ENCODE assay signal across 19 cellular contexts in genomic region chr3:138078096-138078495, GRCh38. TPM values are rescaled to one million over a fixed set of nuclear protein-coding genes. Genes with fewer than 3 reads are reported as not detected.
DNase-seq lines count a peak whose midpoint lies in the region; TF ChIP-seq lines count a peak whose summit lies in the region.
"Had no signal": no experiment of that assay in that cellular context is flagged by ENCODE, and none has a peak within 500 bp of the region (broad histone marks: within the 10 kb centered on the region; RNA-seq: fewer than 3 reads in every experiment).

No MANE protein-coding gene starts in this region.

- no peak overlapping the region for H2BK15ac ChIP-seq in mesenchymal stem cell (ENCODE audit: low read depth, poor library complexity, severe bottlenecking)

- DNase-seq in EH (ENCODE audit: low read depth) (peak; percentile 43), LHCN-M2 (ENCODE audit: low read depth) (peak; percentile 39), mammary epithelial cell (peak; percentile 94), mesenchymal stem cell (no peak), T-helper 1 cell (no peak)
- no peak for DNase-seq in stimulated activated CD4-positive, alpha-beta T cell treated with anti-CD3 and anti-CD28 coated beads, Interleukin-4, amount 100 ng/mL, for 4 hours
- no peak for DNase-seq in activated CD4-positive, alpha-beta T cell treated with anti-CD3 and anti-CD28 coated beads, Interleukin-2, amount 50 U/mL, for 48 hours
- DNase-seq: activated CD4-positive, alpha-beta T cell treated with anti-CD3 and anti-CD28 coated beads, Interleukin-2, amount 10 ng/mL, durations not matched to agents 24 days and 14 days; activated naive CD4-positive, alpha-beta T cell treated with Interleukin-2 at 50 U/mL for 16 hours; GF-D8; NCI-H146; NCI-H82; nucleus accumbens had no signal

- peaks cover 15% of the 10 kb centered on the region for H3K79me1 ChIP-seq in mesenchymal stem cell (replicated peaks; ENCODE audit: low read length, poor library complexity, severe bottlenecking)

- in situ Hi-C loops in mammary epithelial cell (cut with MboI; ENCODE audit: low sequenced_read_pairs in 2 of 2), result no loop called here

- no peaks in the 10 kb centered on the region for H4K20me1 ChIP-seq in mammary epithelial cell (ENCODE audit: insufficient read depth, low read length)

- H3K23ac ChIP-seq in mesenchymal stem cell (ENCODE audit: low read length in 2 of 2), result no peak overlapping the region

- no peak overlapping the region for H4K8ac ChIP-seq in mesenchymal stem cell (ENCODE audit: low read length)

- no peak overlapping the region for H2BK5ac ChIP-seq in mesenchymal stem cell (ENCODE audit: low read depth, low read length, poor library complexity, severe bottlenecking)

- H3K27me3 ChIP-seq in mammary epithelial cell (ENCODE audit: insufficient read depth, low read length) (no peaks in the 10 kb centered on the region), mesenchymal stem cell (ENCODE audit: control insufficient read depth in 1 of 2, insufficient read depth in 1 of 2, low read length in 2 of 2) (no peaks in the 10 kb centered on the region)
- H3K27me3 ChIP-seq: ascending aorta, gastroesophageal sphincter, right atrium auricular region had no signal

- H3K27ac ChIP-seq in mammary epithelial cell (ENCODE audit: insufficient read depth, low read depth, low read length), result peak overlapping the region; percentile 96
- H3K27ac ChIP-seq in mesenchymal stem cell (ENCODE audit: low read length, poor library complexity, severe bottlenecking), result peak overlapping the region; percentile 93
- H3K27ac ChIP-seq: ascending aorta, coronary artery, gastroesophageal sphincter, right atrium auricular region had no signal

- H2BK12ac ChIP-seq in mesenchymal stem cell (ENCODE audit: low read length in 2 of 2), result no peak overlapping the region

- no peaks in the 10 kb centered on the region for H3K9me3 ChIP-seq in mammary epithelial cell (replicated peaks; ENCODE audit: insufficient read depth, low read length)
- H3K9me3 ChIP-seq in mesenchymal stem cell (ENCODE audit: control insufficient read depth, low read length), result no peaks in the 10 kb centered on the region
- H3K9me3 ChIP-seq: ascending aorta, gastroesophageal sphincter, right atrium auricular region had no signal

- intact Hi-C loops in mammary epithelial cell (cut with micrococcal nuclease), result no loop called here

- H3K4ac ChIP-seq in mesenchymal stem cell (ENCODE audit: low read depth in 1 of 2, low read length in 2 of 2), result no peak overlapping the region

- H3K79me2 ChIP-seq in mammary epithelial cell (ENCODE audit: insufficient read depth, low read length), result no peaks in the 10 kb centered on the region

- H3K9ac ChIP-seq in mammary epithelial cell (ENCODE audit: insufficient read depth, low read length) (peak overlapping the region; percentile 87), mesenchymal stem cell (ENCODE audit: low read length) (no peak overlapping the region)

- no peak overlapping the region for H2BK120ac ChIP-seq in mesenchymal stem cell (ENCODE audit: low read depth, low read length)

- 20% methylated on average over 4 of the region's 4 CpGs for WGBS in mammary epithelial cell (ENCODE audit: low coverage, missing lambda C conversion rate)
- WGBS in mesenchymal stem cell, result 92% methylated on average over 4 of the region's 4 CpGs

- no peak overlapping the region for H3K14ac ChIP-seq in mesenchymal stem cell (ENCODE audit: low read length in 2 of 2)

- CTCF ChIA-PET in mammary epithelial cell (lab: Charles Lee; ENCODE audit: low non-redundant PET), result no interaction called here

- H2AFZ ChIP-seq in mammary epithelial cell (ENCODE audit: low read depth, low read length) (no peak overlapping the region), mesenchymal stem cell (ENCODE audit: low read depth, low read length) (no peak overlapping the region)

- H3K4me1 ChIP-seq in mammary epithelial cell (ENCODE audit: insufficient read depth, low read length) (peaks cover 62% of the 10 kb centered on the region), mesenchymal stem cell (ENCODE audit: control insufficient read depth, insufficient read depth, low read depth, low read length) (peaks cover 35% of the 10 kb centered on the region)
- H3K4me1 ChIP-seq: ascending aorta, right atrium auricular region had no signal

- no peak overlapping the region for H3K18ac ChIP-seq in mesenchymal stem cell (ENCODE audit: low read depth in 1 of 2, low read length in 2 of 2)

- H3K4me3 ChIP-seq in mammary epithelial cell (replicated peaks in 1 of 3; ENCODE audit: insufficient read depth in 1 of 3, low read depth in 2 of 3, low read length in 3 of 3) (no peak overlapping the region), mesenchymal stem cell (ENCODE audit: insufficient read depth in 1 of 2, low read depth in 1 of 2, low read length in 2 of 2) (no peak overlapping the region)
- H3K4me3 ChIP-seq: ascending aorta, coronary artery, gastroesophageal sphincter, GM12878, right atrium auricular region had no signal

- TF ChIP-seq CTCF in mammary epithelial cell (conservative IDR thresholded peaks at IDR 0.05 in 1 of 2, IDR thresholded peaks at IDR 0.05 in 1 of 2; ENCODE audit: extremely low read depth in 1 of 2, insufficient read depth in 1 of 2, low read depth in 1 of 2, low read length in 2 of 2), result no peak

- H2AK5ac ChIP-seq in mesenchymal stem cell (ENCODE audit: low read length, severe bottlenecking), result peak overlapping the region; percentile 3

- no peak overlapping the region for H4K91ac ChIP-seq in mesenchymal stem cell (ENCODE audit: low read length)

- H3K4me2 ChIP-seq in mammary epithelial cell (ENCODE audit: insufficient read depth, low read depth, low read length), result peak overlapping the region; percentile 47
- no peak overlapping the region for H3K4me2 ChIP-seq in mesenchymal stem cell (ENCODE audit: low read length, poor library complexity, severe bottlenecking)

- dilution Hi-C loops in mammary epithelial cell (cut with HindIII; ENCODE audit: low sequenced_read_pairs), result no loop called here

- no peaks in the 10 kb centered on the region for H3K36me3 ChIP-seq in mammary epithelial cell (ENCODE audit: insufficient read depth, low read length)
- H3K36me3 ChIP-seq in mesenchymal stem cell (ENCODE audit: control insufficient read depth in 1 of 2, insufficient read depth in 2 of 2, low read depth in 1 of 2, low read length in 2 of 2), result peaks cover 18 to 27% of the 10 kb centered on the region in 2 experiments

- BruUV-seq in mammary epithelial cell (replicated peaks; lab: Mats Ljungman, UMichigan), result no TSS peak

RNA-seq across cellular contexts. Expression of gene DZIP1L, which starts 37.3 kb away (rescaled TPM):
- total RNA-seq in LHCN-M2 (2014; rRNA removed) (18.3 and 18.9 TPM in 2 replicates), mammary epithelial cell (10 to 100 TPM; 13.7 to 16.0 TPM)
- 6.1 TPM for polyA plus RNA-seq in LHCN-M2 (2012)
- 3.4 TPM for polyA plus RNA-seq in mammary epithelial cell
- polyA minus RNA-seq in mammary epithelial cell, result not detected
- polyA plus RNA-seq in mesenchymal stem cell (2013, experiment 1 of 2), result 8.9 TPM
- 8.0 TPM for polyA plus RNA-seq in mesenchymal stem cell (2013, experiment 2 of 2)
- total RNA-seq: activated CD4-positive, alpha-beta T cell treated with anti-CD3 and anti-CD28 coated beads, Interleukin-2, amount 10 ng/mL, durations not matched to agents 24 days and 14 days; GM12878 had no signal
- polyA plus RNA-seq: GM12878 had no signal

RNA-seq across cellular contexts. Expression of gene A4GNT, which starts 54.1 kb away (rescaled TPM):
- not detected in 2 replicates for total RNA-seq in LHCN-M2 (2014; rRNA removed)
- polyA plus RNA-seq in LHCN-M2 (2012), result not detected
- total RNA-seq in mammary epithelial cell, result not detected
- not detected for polyA plus RNA-seq in mammary epithelial cell
- polyA minus RNA-seq in mammary epithelial cell, result not detected
- not detected for polyA plus RNA-seq in mesenchymal stem cell (2013, experiment 1 of 2)
- not detected for polyA plus RNA-seq in mesenchymal stem cell (2013, experiment 2 of 2)
- total RNA-seq: activated CD4-positive, alpha-beta T cell treated with anti-CD3 and anti-CD28 coated beads, Interleukin-2, amount 10 ng/mL, durations not matched to agents 24 days and 14 days; ascending aorta; GM12878; right atrium auricular region; ureter had no signal
- polyA plus RNA-seq: GM12878 had no signal

Comparison
In these comparisons a context has a peak if more than half of its experiments do, and no peak if none do; other contexts are left out.
1. DNase-seq: peak in EH (single experiment), LHCN-M2 (single experiment) and mammary epithelial cell (single experiment); none in mesenchymal stem cell (single experiment), T-helper 1 cell (0 of 5), stimulated activated CD4-positive, alpha-beta T cell treated with anti-CD3 and anti-CD28 coated beads, Interleukin-4, amount 100 ng/mL, for 4 hours (0 of 2) and activated CD4-positive, alpha-beta T cell treated with anti-CD3 and anti-CD28 coated beads, Interleukin-2, amount 50 U/mL, for 48 hours (0 of 2).